Comparison of ENCODE assay signal across 9 cellular contexts in the genomic region with DNA sequence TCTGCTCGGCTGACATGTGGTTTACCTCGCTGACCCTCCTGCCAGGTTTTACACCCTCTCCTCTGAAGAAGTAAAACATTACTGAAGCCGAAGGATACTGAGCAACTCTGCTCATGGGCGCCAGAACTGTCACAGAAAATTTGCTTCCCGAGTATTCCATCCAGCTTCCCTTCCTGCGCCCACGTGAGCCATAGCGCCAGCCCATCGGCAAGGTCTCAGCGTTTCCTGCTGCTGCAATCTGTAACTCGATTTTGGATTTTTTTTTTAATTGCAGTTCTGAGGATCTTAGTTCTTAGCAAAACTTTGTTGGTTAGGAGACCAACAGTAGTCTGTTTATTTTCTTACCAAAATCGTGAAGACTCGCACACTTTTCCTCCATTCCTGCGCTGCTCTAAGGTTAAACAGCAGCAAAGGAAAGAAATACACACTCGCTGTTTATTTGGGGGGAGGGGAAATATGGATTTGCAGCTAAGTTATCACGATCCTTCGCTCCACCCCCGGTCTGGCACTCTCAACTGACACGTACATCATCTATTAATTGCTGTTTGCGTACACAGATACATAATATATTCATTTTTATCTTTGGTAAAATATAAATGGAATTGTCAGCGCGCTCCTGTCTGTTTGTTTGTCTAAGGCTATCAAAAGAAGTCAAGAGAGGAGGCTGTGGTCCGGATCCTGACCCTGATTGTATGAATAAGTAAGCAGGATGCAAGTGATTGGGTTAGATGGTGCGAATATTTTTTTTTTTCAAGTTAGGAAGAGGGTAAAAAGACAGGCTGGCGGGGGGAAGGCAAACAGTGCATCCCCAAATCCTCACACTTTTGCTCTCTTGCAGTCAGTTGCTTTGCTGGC. TPM values are rescaled to one million over a fixed set of nuclear protein-coding genes. Genes with fewer than 3 reads are reported as not detected.
A peak's percentile ranks its signal among the peaks of the same experiment; 100 is the strongest.
DNase-seq lines count a peak whose midpoint lies in the region; ATAC-seq and TF ChIP-seq lines count a peak whose summit lies in the region.
"Had no signal": no experiment of that assay in that cellular context is flagged by ENCODE, and none has a peak within 500 bp of the region (broad histone marks: within the 10 kb centered on the region; RNA-seq: fewer than 3 reads in every experiment).

Gene TLL1, plus strand, starts transcription at position 795 of the 855 bp plus-strand sequence. CDS start 668 bp downstream, outside the sequence.

- H3K27ac ChIP-seq in hepatocyte (no peak within 1 kb of the TSS), sigmoid colon (peak within 1 kb of the TSS; percentile 13 to 77 (median 60))

- intact Hi-C loops in sigmoid colon (cut with DNase I), result loop anchor here (5.0 to 10.0 kb wide), 3 partner anchors 170 to 378 kb away; no protein-coding TSS in a partner anchor

- 3% methylated on average over 25 of the region's 25 CpGs for WGBS in hepatocyte (ENCODE audit: low lambda C conversion rate, missing lambda C conversion rate)
- WGBS in sigmoid colon, 2 donors, result 2 to 4% methylated on average over 25 of the region's 25 CpGs

- peaks cover 60% of the 10 kb centered on the region for H3K27me3 ChIP-seq in hepatocyte
- H3K27me3 ChIP-seq in sigmoid colon, result peaks cover 0 to 28% (median 0%) of the 10 kb centered on the region in 3 donors

- H3K4me3 ChIP-seq in hepatocyte (peak within 1 kb of the TSS; percentile 49), sigmoid colon (peak within 1 kb of the TSS; percentile 38 to 67 (median 58))

- peak within 1 kb of the TSS; percentile 70 for H2AFZ ChIP-seq in hepatocyte

- peak within 1 kb of the TSS; percentile 99 for H3K4me2 ChIP-seq in hepatocyte

- no peak for TF ChIP-seq POLR2A in sigmoid colon (IDR thresholded peaks at IDR 0.05)

- H3K36me3 ChIP-seq in hepatocyte (replicated peaks; ENCODE audit: insufficient read depth, low read depth) (no peaks in the 10 kb centered on the region), sigmoid colon (no peaks in the 10 kb centered on the region)

- H4K20me1 ChIP-seq in hepatocyte (ENCODE audit: insufficient read depth, poor library complexity, severe bottlenecking), result no peaks in the 10 kb centered on the region

- TF ChIP-seq CTCF in hepatocyte (IDR thresholded peaks at IDR 0.05; ENCODE audit: poor library complexity) (no peak), sigmoid colon (IDR thresholded peaks at IDR 0.05) (no peak), omental fat pad (IDR thresholded peaks at IDR 0.05) (no peak)

- DNase-seq in HK-2 (ENCODE audit: unreplicated experiment) (peak; percentile 41), hepatocyte (ENCODE audit: low spot score) (peak; percentile 37), sigmoid colon (no peak), omental fat pad (ENCODE audit: low spot score) (no peak), SHP77 (lab: John Stamatoyannopoulos, UW) (no peak)

- H3K4me1 ChIP-seq in hepatocyte (ENCODE audit: insufficient read depth) (no peaks in the 10 kb centered on the region), sigmoid colon (peaks cover 0 to 25% (median 20%) of the 10 kb centered on the region in 4 donors)

- ATAC-seq in SK-N-SH treated with all-trans-retinoic acid at 6 μM for 48 hours (peak; percentile 69), omental fat pad (ENCODE audit: low FRiP score) (no peak), HG02981 (IDR thresholded peaks at IDR 0.05; ENCODE audit: unreplicated experiment) (no peak), GM21786 (IDR thresholded peaks at IDR 0.05; ENCODE audit: unreplicated experiment) (no peak)

- TF ChIP-seq EP300 in sigmoid colon (IDR thresholded peaks at IDR 0.05), result no peak

- H3K9me3 ChIP-seq in hepatocyte (ENCODE audit: low read depth) (no peaks in the 10 kb centered on the region), sigmoid colon (no peaks in the 10 kb centered on the region)

- no peaks in the 10 kb centered on the region for H3K79me2 ChIP-seq in hepatocyte

- no peaks in the 10 kb centered on the region for H3K9me2 ChIP-seq in hepatocyte (replicated peaks; ENCODE audit: insufficient read depth)

TF ChIP-seq in SK-N-SH treated with all-trans-retinoic acid at 6 μM for 48 hours, 23 proteins besides CTCF, POLR2A, EP300 and RAD21:
- no peak for TF ChIP-seq POU6F1 (CRISPR knock-in tag; IDR thresholded peaks at IDR 0.05; ENCODE audit: borderline replicate concordance, low read depth)
- TF ChIP-seq RARB (CRISPR knock-in tag; IDR thresholded peaks at IDR 0.05), result no peak
- TF ChIP-seq ISL1 (CRISPR knock-in tag; IDR thresholded peaks at IDR 0.05), result no peak
- TF ChIP-seq ZFP30 (CRISPR knock-in tag; IDR thresholded peaks at IDR 0.05), result no peak
- no peak for TF ChIP-seq ZNF565 (CRISPR knock-in tag; conservative IDR thresholded peaks at IDR 0.05; ENCODE audit: low read depth)
- no peak for TF ChIP-seq BACH2 (CRISPR knock-in tag; IDR thresholded peaks at IDR 0.05; ENCODE audit: borderline replicate concordance)
- TF ChIP-seq ZNF70 (CRISPR knock-in tag; IDR thresholded peaks at IDR 0.05), result no peak
- no peak for TF ChIP-seq ZC3H10 (CRISPR knock-in tag; IDR thresholded peaks at IDR 0.05)
- TF ChIP-seq, protein P1, sequence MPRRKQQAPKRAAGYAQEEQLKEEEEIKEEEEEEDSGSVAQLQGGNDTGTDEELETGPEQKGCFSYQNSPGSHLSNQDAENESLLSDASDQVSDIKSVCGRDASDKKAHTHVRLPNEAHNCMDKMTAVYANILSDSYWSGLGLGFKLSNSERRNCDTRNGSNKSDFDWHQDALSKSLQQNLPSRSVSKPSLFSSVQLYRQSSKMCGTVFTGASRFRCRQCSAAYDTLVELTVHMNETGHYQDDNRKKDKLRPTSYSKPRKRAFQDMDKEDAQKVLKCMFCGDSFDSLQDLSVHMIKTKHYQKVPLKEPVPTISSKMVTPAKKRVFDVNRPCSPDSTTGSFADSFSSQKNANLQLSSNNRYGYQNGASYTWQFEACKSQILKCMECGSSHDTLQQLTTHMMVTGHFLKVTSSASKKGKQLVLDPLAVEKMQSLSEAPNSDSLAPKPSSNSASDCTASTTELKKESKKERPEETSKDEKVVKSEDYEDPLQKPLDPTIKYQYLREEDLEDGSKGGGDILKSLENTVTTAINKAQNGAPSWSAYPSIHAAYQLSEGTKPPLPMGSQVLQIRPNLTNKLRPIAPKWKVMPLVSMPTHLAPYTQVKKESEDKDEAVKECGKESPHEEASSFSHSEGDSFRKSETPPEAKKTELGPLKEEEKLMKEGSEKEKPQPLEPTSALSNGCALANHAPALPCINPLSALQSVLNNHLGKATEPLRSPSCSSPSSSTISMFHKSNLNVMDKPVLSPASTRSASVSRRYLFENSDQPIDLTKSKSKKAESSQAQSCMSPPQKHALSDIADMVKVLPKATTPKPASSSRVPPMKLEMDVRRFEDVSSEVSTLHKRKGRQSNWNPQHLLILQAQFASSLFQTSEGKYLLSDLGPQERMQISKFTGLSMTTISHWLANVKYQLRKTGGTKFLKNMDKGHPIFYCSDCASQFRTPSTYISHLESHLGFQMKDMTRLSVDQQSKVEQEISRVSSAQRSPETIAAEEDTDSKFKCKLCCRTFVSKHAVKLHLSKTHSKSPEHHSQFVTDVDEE (CRISPR knock-in tag; IDR thresholded peaks at IDR 0.05), result no peak

RNA-seq across cellular contexts. Expression of gene TLL1, which starts in this region (rescaled TPM):
- total RNA-seq in hepatocyte (0.30 and 1.4 TPM in 2 replicates), sigmoid colon (1 to 10 TPM; 4.8 to 7.5 (median 5.1) TPM), omental fat pad (10 to 100 TPM in 2 of 4 donors, 1 to 10 TPM in 2; 3.2 to 22.2 (median 11.9) TPM)
- polyA plus RNA-seq in hepatocyte (0.21 and 0.97 TPM in 2 replicates), sigmoid colon (under 1 TPM in 2 of 3 donors, not detected in 1; 0.60 to 0.99 TPM)
- total RNA-seq: SK-MEL-5 had no signal

Comparison
In these comparisons a context has a peak if more than half of its experiments do, and no peak if none do; other contexts are left out.
1. DNase-seq: peak in HK-2 (single experiment) and hepatocyte (single experiment); none in sigmoid colon (single experiment), omental fat pad (single experiment) and SHP77 (0 of 2).